ENCODE assay signal across 4 cellular contexts in genomic region chr2:109171444-109172334, GRCh38.
TF ChIP-seq lines count a peak whose summit lies in the region.

No MANE protein-coding gene starts in this region.

TF ChIP-seq in liver, 16 proteins besides CTCF, POLR2A, EP300 and RAD21:
- no peak for TF ChIP-seq FOXA1 (IDR thresholded peaks at IDR 0.05)
- peak; percentile 33 for TF ChIP-seq NR2F2 (IDR thresholded peaks at IDR 0.05)
- peak; percentile 15 for TF ChIP-seq SP1 (IDR thresholded peaks at IDR 0.05)
- TF ChIP-seq RXRA (IDR thresholded peaks at IDR 0.05): peak in 1 of 2 donors; percentile 27
- TF ChIP-seq EGR1 (IDR thresholded peaks at IDR 0.05; ENCODE audit: low read depth in 2 of 2): no peak

TF ChIP-seq in HepG2, 621 proteins besides CTCF, POLR2A, EP300 and RAD21:
- TF ChIP-seq ZNF335 (CRISPR knock-in tag; IDR thresholded peaks at IDR 0.05): no peak
- TF ChIP-seq ZSCAN5A (CRISPR knock-in tag; IDR thresholded peaks at IDR 0.05; ENCODE audit: borderline replicate concordance): no peak
- no peak for TF ChIP-seq ZZZ3 (CRISPR knock-in tag; IDR thresholded peaks at IDR 0.05; ENCODE audit: borderline replicate concordance)

TF ChIP-seq in H1, 55 proteins besides CTCF, POLR2A, EP300 and RAD21:
- TF ChIP-seq JUND (IDR thresholded peaks at IDR 0.05; ENCODE audit: low read length) (no peak), EZH2 (IDR thresholded peaks at IDR 0.05; ENCODE audit: low read depth, low read length, severe bottlenecking) (no peak), SIN3A (conservative IDR thresholded peaks at IDR 0.05 in 1 of 2, IDR thresholded peaks at IDR 0.05 in 1 of 2; ENCODE audit: low read depth in 1 of 2, low read length in 2 of 2) (no peak), SIRT6 (IDR thresholded peaks at IDR 0.05; ENCODE audit: low read length) (no peak), NANOG (IDR thresholded peaks at IDR 0.05; ENCODE audit: insufficient read depth, low read depth, low read length, poor library complexity, severe bottlenecking) (no peak), SP1 (IDR thresholded peaks at IDR 0.05; ENCODE audit: low read depth, low read length) (no peak), FOSL1 (IDR thresholded peaks at IDR 0.05; ENCODE audit: insufficient read depth, low read depth, low read length) (no peak), PHF8 (conservative IDR thresholded peaks at IDR 0.05; ENCODE audit: low read depth, low read length) (no peak), ZNF274 (IDR thresholded peaks at IDR 0.05; ENCODE audit: borderline replicate concordance, extremely low read depth, low read length) (no peak), SUZ12 (IDR thresholded peaks at IDR 0.05; ENCODE audit: low read length) (no peak), NRF1 (IDR thresholded peaks at IDR 0.05; ENCODE audit: low read depth, low read length) (no peak), HDAC2 (IDR thresholded peaks at IDR 0.05; ENCODE audit: borderline replicate concordance in 1 of 2, low read depth in 2 of 2, low read length in 2 of 2) (no peak), POLR2AphosphoS5 (IDR thresholded peaks at IDR 0.05; ENCODE audit: low read depth, low read length) (no peak), E2F6 (IDR thresholded peaks at IDR 0.05) (no peak), SRF (IDR thresholded peaks at IDR 0.05; ENCODE audit: low read depth, low read length) (no peak), GTF2F1 (IDR thresholded peaks at IDR 0.05; ENCODE audit: borderline replicate concordance, low read depth, low read length) (no peak), ATF2 (IDR thresholded peaks at IDR 0.05; ENCODE audit: low read length) (no peak), SP4 (IDR thresholded peaks at IDR 0.05; ENCODE audit: low read length) (no peak), SAP30 (IDR thresholded peaks at IDR 0.05; ENCODE audit: insufficient read depth, insufficient replicate concordance, low read length) (no peak)
- TF ChIP-seq, protein P1, sequence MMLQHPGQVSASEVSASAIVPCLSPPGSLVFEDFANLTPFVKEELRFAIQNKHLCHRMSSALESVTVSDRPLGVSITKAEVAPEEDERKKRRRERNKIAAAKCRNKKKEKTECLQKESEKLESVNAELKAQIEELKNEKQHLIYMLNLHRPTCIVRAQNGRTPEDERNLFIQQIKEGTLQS (IDR thresholded peaks at IDR 0.05; ENCODE audit: insufficient read depth, low read depth, low read length): no peak

TF ChIP-seq in HEK293T, 16 proteins besides CTCF, POLR2A, EP300 and RAD21:
- no peak for TF ChIP-seq TARDBP (IDR thresholded peaks at IDR 0.05)
- TF ChIP-seq PKNOX1 (IDR thresholded peaks at IDR 0.05): no peak
- no peak for TF ChIP-seq L3MBTL2 (conservative IDR thresholded peaks at IDR 0.05)
- TF ChIP-seq FOXA1 (IDR thresholded peaks at IDR 0.05): no peak
- no peak for TF ChIP-seq ARNT (IDR thresholded peaks at IDR 0.05)
- TF ChIP-seq NFRKB (IDR thresholded peaks at IDR 0.05): no peak
- no peak for TF ChIP-seq ELF4 (IDR thresholded peaks at IDR 0.05)
- TF ChIP-seq FOXK2 (IDR thresholded peaks at IDR 0.05): no peak
- TF ChIP-seq SUZ12 (IDR thresholded peaks at IDR 0.05): no peak
- no peak for TF ChIP-seq LEF1 (IDR thresholded peaks at IDR 0.05; ENCODE audit: borderline replicate concordance)
- no peak for TF ChIP-seq CTBP1 (IDR thresholded peaks at IDR 0.05; ENCODE audit: borderline replicate concordance)
- no peak for TF ChIP-seq HDGF (IDR thresholded peaks at IDR 0.05; ENCODE audit: borderline replicate concordance)
- TF ChIP-seq BHLHE40 (IDR thresholded peaks at IDR 0.05; ENCODE audit: borderline replicate concordance): no peak
